ENCODE assay signal across 1 cellular context in genomic region chr16:29804455-29805231, GRCh38.
TF ChIP-seq lines count a peak whose summit lies in the region.

No MANE protein-coding gene starts in this region.

TF ChIP-seq in liver, 16 proteins besides CTCF, POLR2A, EP300 and RAD21 (continued from another document):
- no peak for TF ChIP-seq ZBTB33 (IDR thresholded peaks at IDR 0.05)
